In the genomic region with DNA sequence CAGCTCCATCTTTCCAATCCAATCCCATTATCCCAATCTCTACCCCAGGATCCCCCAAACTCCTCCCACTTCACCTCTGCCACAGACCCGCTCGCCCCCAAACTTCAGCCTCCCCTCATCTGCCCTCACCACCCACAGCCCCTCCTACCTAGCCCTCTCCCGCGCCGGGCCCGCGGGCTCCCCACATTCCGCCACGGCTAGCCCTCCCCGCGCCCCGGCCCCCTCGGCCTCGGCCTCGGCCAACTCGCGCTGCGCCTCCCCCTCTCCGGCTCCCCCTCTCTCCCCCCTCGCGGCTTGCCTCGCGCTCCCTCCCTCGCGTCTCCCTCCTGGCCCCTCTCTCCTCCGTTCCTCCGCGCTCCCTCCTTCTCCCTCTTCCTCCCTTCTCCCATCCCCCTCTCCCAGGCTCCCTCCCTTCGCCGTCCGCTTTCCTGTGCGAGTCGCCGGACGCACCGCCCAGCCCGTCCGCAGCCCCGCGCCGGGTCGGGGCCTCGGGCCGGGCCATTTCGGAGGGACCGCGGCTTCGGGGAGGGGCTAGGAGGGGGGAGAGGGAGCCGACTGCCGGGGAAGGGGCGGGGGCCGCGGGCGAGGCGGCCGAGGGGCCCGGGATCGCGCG, we compare ENCODE assay signal across 8 cellular contexts. TPM values are rescaled to one million over a fixed set of nuclear protein-coding genes. Genes with fewer than 3 reads are reported as not detected.
DNase-seq lines count a peak whose midpoint lies in the region; ATAC-seq and TF ChIP-seq lines count a peak whose summit lies in the region.

TSS of gene ATN1 (plus strand) at position 581 of the 613 bp plus-strand sequence. CDS start 6,043 bp downstream, outside the sequence.

- no peaks in the 10 kb centered on the region for H3K27me3 ChIP-seq in mucosa of rectum (ENCODE audit: control insufficient read depth in 2 of 2, insufficient read depth in 2 of 2, low read length in 2 of 2)
- H3K27me3 ChIP-seq in thyroid gland = no peaks in the 10 kb centered on the region

- peak in 1 of 2 donors; percentile 82 for TF ChIP-seq POLR2A in thyroid gland (IDR thresholded peaks at IDR 0.05)

- H3K36me3 ChIP-seq in mucosa of rectum (ENCODE audit: control insufficient read depth in 2 of 2, insufficient read depth in 2 of 2, low read length in 2 of 2) (no peaks in the 10 kb centered on the region), thyroid gland (no peaks in the 10 kb centered on the region)

- H3K27ac ChIP-seq in mucosa of rectum (ENCODE audit: low read depth in 2 of 2, low read length in 2 of 2) (peak within 1 kb of the TSS; percentile 82 to 91), thyroid gland (peak within 1 kb of the TSS; percentile 97 to 99 (median 98))

- no peak for TF ChIP-seq CTCF in thyroid gland (IDR thresholded peaks at IDR 0.05)

- peak; percentile 64 for DNase-seq in stimulated activated CD4-positive, alpha-beta T cell treated with anti-CD3 and anti-CD28 coated beads, Interleukin-15, amount 100 ng/mL, for 24 hours
- DNase-seq in stimulated activated CD4-positive, alpha-beta T cell treated with anti-CD3 and anti-CD28 coated beads, Interleukin-2, amount 100 ng/mL, for 48 hours = no peak
- peak; percentile 98 for DNase-seq in NCI-H2171 (lab: John Stamatoyannopoulos, UW)
- DNase-seq in activated T-cell treated with anti-CD3 and anti-CD28 coated beads, Interleukin-2, amount 50 U/mL, for 1 hour = peak; percentile 60
- DNase-seq in fibroblast of gingiva (ENCODE audit: low read depth) = peak; percentile 84
- DNase-seq in thyroid gland = peak; percentile 90

- ATAC-seq in GM18517 (IDR thresholded peaks at IDR 0.05; ENCODE audit: unreplicated experiment) = no peak

- H3K9me3 ChIP-seq in mucosa of rectum (ENCODE audit: control insufficient read depth in 2 of 2, low read length in 2 of 2) (no peaks in the 10 kb centered on the region), thyroid gland (no peaks in the 10 kb centered on the region)

- 1 to 2% methylated on average over 31 to 34 of the region's 60 CpGs for WGBS in thyroid gland, 2 donors

- H3K4me3 ChIP-seq in mucosa of rectum (ENCODE audit: low read length in 2 of 2) = peak within 1 kb of the TSS; percentile 81 to 88
- peak within 1 kb of the TSS; percentile 54 to 97 (median 79) for H3K4me3 ChIP-seq in thyroid gland (replicated peaks in 1 of 3)

- peak within 1 kb of the TSS; percentile 81 to 84 for H3K9ac ChIP-seq in mucosa of rectum (ENCODE audit: low read depth in 1 of 2, low read length in 2 of 2)

- intact Hi-C loops in thyroid gland (cut with DNase I) = no loop called here

- H3K4me1 ChIP-seq in mucosa of rectum (ENCODE audit: control insufficient read depth in 2 of 2, insufficient read depth in 2 of 2, low read length in 2 of 2) (peaks cover 45 to 55% of the 10 kb centered on the region in 2 donors), thyroid gland (peaks cover 42 to 57% of the 10 kb centered on the region in 2 donors)

RNA-seq across cellular contexts. Expression of gene ATN1, which starts in this region (rescaled TPM):
- 100 to 1,000 TPM in 1 of 4 donors, 10 to 100 TPM in 3; 53.3 to 100 (median 84.9) TPM for total RNA-seq in thyroid gland

Comparison
In these comparisons a context has a peak if more than half of its experiments do, and no peak if none do; other contexts are left out.
1. DNase-seq: peak in stimulated activated CD4-positive, alpha-beta T cell treated with anti-CD3 and anti-CD28 coated beads, Interleukin-15, amount 100 ng/mL, for 24 hours (single experiment), NCI-H2171 (single experiment), activated T-cell treated with anti-CD3 and anti-CD28 coated beads, Interleukin-2, amount 50 U/mL, for 1 hour (single experiment), fibroblast of gingiva (single experiment) and thyroid gland (2 of 2); none in stimulated activated CD4-positive, alpha-beta T cell treated with anti-CD3 and anti-CD28 coated beads, Interleukin-2, amount 100 ng/mL, for 48 hours (0 of 2).